24 cellular contexts compared by ENCODE assay signal in the genomic region with DNA sequence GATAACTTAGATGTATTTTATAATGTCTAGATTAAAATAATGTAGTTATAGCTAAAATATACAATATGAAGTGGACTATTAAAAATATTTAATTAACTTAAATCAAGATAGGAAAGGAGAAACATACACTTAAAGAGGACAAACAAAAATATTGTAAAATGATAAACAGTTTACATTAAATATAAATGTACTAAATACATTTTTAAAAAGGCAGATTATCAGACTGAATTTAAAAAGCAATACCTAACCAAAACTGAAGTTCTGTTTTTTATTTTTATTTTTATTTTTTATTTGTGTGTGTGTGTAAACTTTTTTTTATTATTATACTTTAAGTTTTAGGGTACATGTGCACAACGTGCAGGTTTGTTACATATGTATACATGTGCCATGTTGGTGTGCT.
DNase-seq lines count a peak whose midpoint lies in the region; ATAC-seq, FAIRE-seq and TF ChIP-seq lines count a peak whose summit lies in the region.
"Had no signal": no experiment of that assay in that cellular context is flagged by ENCODE, and none has a peak within 500 bp of the region (broad histone marks: within the 10 kb centered on the region; RNA-seq: fewer than 3 reads in every experiment).

No MANE protein-coding gene starts in this region.

- peak; percentile 76 for FAIRE-seq in A204.1 (lab: Jason Lieb, UNC)
- FAIRE-seq in K562 (lab: Jason Lieb, UNC) = no peak
- FAIRE-seq in kidney (lab: Jason Lieb, UNC) = peak; percentile 61
- FAIRE-seq: D721Med, GM12878, GM12892, GM18507 had no signal

- H3K27me3 ChIP-seq in K562 (ENCODE audit: control insufficient read depth in 2 of 2, insufficient read depth in 2 of 2, low read length in 2 of 2) = no peaks in the 10 kb centered on the region
- H3K27me3 ChIP-seq: BE2C, BLaER1 had no signal

- TF ChIP-seq CTCF in K562 (IDR thresholded peaks at IDR 0.05 in 2 of 3, conservative IDR thresholded peaks at IDR 0.05 in 1 of 3; ENCODE audit: insufficient read depth in 2 of 3, low read depth in 1 of 3, low read length in 3 of 3) (no peak), kidney (IDR thresholded peaks at IDR 0.05; ENCODE audit: borderline replicate concordance, extremely low read depth, insufficient read depth) (no peak)

- no peaks in the 10 kb centered on the region for H3K9me1 ChIP-seq in K562 (ENCODE audit: control insufficient read depth, insufficient read depth, low read length)

- WGBS in K562 (ENCODE audit: insufficient coverage, low coverage, missing lambda C conversion rate) = 29% methylated on average over 1 of the region's 1 CpG

- no peak for TF ChIP-seq POLR2A in K562 (conservative IDR thresholded peaks at IDR 0.05)

- ATAC-seq in K562 (no peak), GM19463 (IDR thresholded peaks at IDR 0.05; ENCODE audit: unreplicated experiment) (no peak)
- ATAC-seq: GM12878 had no signal

- in situ Hi-C loops in K562 (cut with MboI) = no loop called here

- TF ChIP-seq RAD21 in K562 (CRISPR knock-in tag; conservative IDR thresholded peaks at IDR 0.05 in 1 of 2, IDR thresholded peaks at IDR 0.05 in 1 of 2) = no peak

- H3K4me3 ChIP-seq in SK-N-MC (no peak overlapping the region), K562 (no peak overlapping the region), kidney (ENCODE audit: low read length in 2 of 2) (no peak overlapping the region)
- H3K4me3 ChIP-seq: BLaER1, GM12878 had no signal

- H3K9me3 ChIP-seq in SK-N-MC (ENCODE audit: low read depth, low read length) (peaks cover 20% of the 10 kb centered on the region; the same call in 1 of the 2 replicates), K562 (replicated peaks; ENCODE audit: control insufficient read depth, insufficient read depth, low read depth, low read length) (peaks cover 3% of the 10 kb centered on the region), kidney (ENCODE audit: control insufficient read depth in 1 of 2, low read length in 2 of 2) (peaks cover 0 to 2% of the 10 kb centered on the region in 2 donors)
- H3K9me3 ChIP-seq: BLaER1 had no signal

- H3K4me2 ChIP-seq in K562 (ENCODE audit: insufficient read depth, low read length) = no peak overlapping the region
- H3K4me2 ChIP-seq: BLaER1 had no signal

- H3K27ac ChIP-seq in SK-N-MC = peak overlapping the region; percentile 92
- H3K27ac ChIP-seq in K562 (ENCODE audit: extremely low read depth, low read depth, low read length) = no peak overlapping the region
- no peak overlapping the region for H3K27ac ChIP-seq in kidney (ENCODE audit: low read depth in 2 of 2, low read length in 2 of 2)
- H3K27ac ChIP-seq: 22Rv1, BLaER1 had no signal

- POLR2A ChIA-PET in K562 (lab: Yijun Ruan, JAX) = no interaction called here

- H2AFZ ChIP-seq in K562 (ENCODE audit: low read depth, low read length) = no peak overlapping the region

- H3K79me2 ChIP-seq in K562 (ENCODE audit: control insufficient read depth, insufficient read depth, low read length) = peaks cover 63% of the 10 kb centered on the region

- no peak for DNase-seq in SK-N-MC (ENCODE audit: low read depth, low spot score)
- DNase-seq in K562 (ENCODE audit: extremely low read depth in 1 of 4, low spot score in 3 of 4) = no peak
- no peak for DNase-seq in kidney
- DNase-seq in NCI-H69 (lab: John Stamatoyannopoulos, UW) = no peak
- DNase-seq in effector CD8-positive, alpha-beta T cell (lab: John Stamatoyannopoulos, UW) = no peak
- DNase-seq in NCI-H2107 treated with DMSO at 0.1 percent for 48 hours (lab: John Stamatoyannopoulos, UW; ENCODE audit: unreplicated experiment) = no peak
- DNase-seq: ACHN; BE2C; C1 segment of cervical spinal cord; Calu3; CD4-positive, alpha-beta memory T cell; CD4-positive, CD25-positive, alpha-beta regulatory T cell; CD8-positive, alpha-beta memory T cell; COR-L47; DMS79 treated with DMSO at 0.1 percent for 48 hours; GDM1 had no signal

- intact Hi-C loops in K562 (cut with micrococcal nuclease) = no loop called here
- intact Hi-C loops in kidney (cut with DNase I) = no loop called here

- no peak for TF ChIP-seq EP300 in K562 (IDR thresholded peaks at IDR 0.05; ENCODE audit: low read length)

- H3K9ac ChIP-seq in SK-N-MC (ENCODE audit: insufficient read length) (no peak overlapping the region), K562 (ENCODE audit: insufficient read depth in 1 of 2, low read depth in 2 of 2, low read length in 2 of 2) (no peak overlapping the region), kidney (ENCODE audit: low read length in 2 of 2) (no peak overlapping the region)
- H3K9ac ChIP-seq: BLaER1 had no signal

- peaks cover 46% of the 10 kb centered on the region for H3K36me3 ChIP-seq in SK-N-MC (ENCODE audit: insufficient read depth, low read length)
- H3K36me3 ChIP-seq in K562 (ENCODE audit: control insufficient read depth, insufficient read depth, low read length) = peaks cover 9% of the 10 kb centered on the region; the same call in 2 of the 3 replicates
- H3K36me3 ChIP-seq in kidney (ENCODE audit: control insufficient read depth in 1 of 2, insufficient read depth in 2 of 2, low read length in 2 of 2) = no peaks in the 10 kb centered on the region
- H3K36me3 ChIP-seq: BE2C, BLaER1 had no signal

- BruUV-seq in K562 (replicated peaks; lab: Mats Ljungman, UMichigan) = no TSS peak

- CTCF ChIA-PET in K562 (lab: Yijun Ruan, JAX; ENCODE audit: low intra/inter-chr PET ratio) = no interaction called here

- no peaks in the 10 kb centered on the region for H4K20me1 ChIP-seq in K562 (replicated peaks; ENCODE audit: control insufficient read depth, insufficient read depth, low read length)
- H4K20me1 ChIP-seq: BLaER1 had no signal

- H3K4me1 ChIP-seq in K562 (replicated peaks in 1 of 2; ENCODE audit: control insufficient read depth in 2 of 2, insufficient read depth in 2 of 2, low read length in 2 of 2) = no peaks in the 10 kb centered on the region
- H3K4me1 ChIP-seq in kidney (ENCODE audit: control insufficient read depth in 1 of 2, insufficient read depth in 1 of 2, low read depth in 1 of 2, low read length in 2 of 2) = no peaks in the 10 kb centered on the region
- H3K4me1 ChIP-seq: BE2C, BLaER1 had no signal

TF ChIP-seq in K562, 482 proteins besides CTCF, POLR2A, EP300 and RAD21:
- peak; percentile 56 for TF ChIP-seq RBM25 (IDR thresholded peaks at IDR 0.05; ENCODE audit: low read depth, low read length, severe bottlenecking)
- TF ChIP-seq SIRT6 (IDR thresholded peaks at IDR 0.05; ENCODE audit: low read depth, low read length) = no peak
- TF ChIP-seq, protein P1, sequence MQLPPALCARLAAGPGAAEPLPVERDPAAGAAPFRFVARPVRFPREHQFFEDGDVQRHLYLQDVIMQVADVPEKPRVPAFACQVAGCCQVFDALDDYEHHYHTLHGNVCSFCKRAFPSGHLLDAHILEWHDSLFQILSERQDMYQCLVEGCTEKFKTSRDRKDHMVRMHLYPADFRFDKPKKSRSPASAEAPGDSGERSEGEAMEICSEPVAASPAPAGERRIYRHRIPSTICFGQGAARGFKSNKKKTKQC (CRISPR knock-in tag; IDR thresholded peaks at IDR 0.05) = no peak
- TF ChIP-seq HNRNPH1 (optimal IDR thresholded peaks at IDR 0.05; ENCODE audit: low read depth, low read length) = no peak
- peak; percentile 95 for TF ChIP-seq ZNF507 (tag; conservative IDR thresholded peaks at IDR 0.05)
